In genomic region chr19:10764340-10764894, GRCh38 we compare ENCODE assay signal across 11 cellular contexts. TPM values are rescaled to one million over a fixed set of nuclear protein-coding genes. Genes with fewer than 3 reads are reported as not detected.
DNase-seq lines count a peak whose midpoint lies in the region; ATAC-seq lines count a peak whose summit lies in the region.
"Had no signal": no experiment of that assay in that cellular context is flagged by ENCODE, and none has a peak within 500 bp of the region (broad histone marks: within the 10 kb centered on the region; RNA-seq: fewer than 3 reads in every experiment).

No MANE protein-coding gene starts in this region.

- H3K27me3 Mint-ChIP-seq in activated T-cell treated with anti-CD3 and anti-CD28 coated beads, Interleukin-2, amount 50 U/mL, for 24 hours = no peaks in the 10 kb centered on the region
- no peaks in the 10 kb centered on the region for H3K27me3 Mint-ChIP-seq in T-cell

- peaks cover 71% of the 10 kb centered on the region for H3K36me3 Mint-ChIP-seq in activated T-cell treated with anti-CD3 and anti-CD28 coated beads, Interleukin-2, amount 50 U/mL, for 24 hours (ENCODE audit: low read depth)
- H3K36me3 Mint-ChIP-seq in T-cell = peaks cover 15% of the 10 kb centered on the region
- H3K36me3 Mint-ChIP-seq in stimulated activated effector memory CD8-positive, alpha-beta T cell treated with anti-CD3 and anti-CD28 coated beads, Interleukin-12 subunit alpha, Interleukin-12 subunit beta, amount 100 ng/mL, for 72 hours = peaks cover 58% of the 10 kb centered on the region

- POLR2A ChIA-PET in T-cell (lab: Charles Lee) = interaction anchor here (0.5 to 0.8 kb wide), 2 partner anchors 13 to 18 kb away, joined by 4 read pairs; no protein-coding TSS in a partner anchor

- CTCF ChIA-PET in T-cell (lab: Charles Lee) = no interaction called here

- peaks cover 65% of the 10 kb centered on the region for H3K4me1 Mint-ChIP-seq in activated T-cell treated with anti-CD3 and anti-CD28 coated beads, Interleukin-2, amount 50 U/mL, for 24 hours (ENCODE audit: low read depth)
- H3K4me1 Mint-ChIP-seq in T-cell = peaks cover 67 to 84% (median 72%) of the 10 kb centered on the region in 3 donors
- H3K4me1 Mint-ChIP-seq in stimulated activated effector memory CD8-positive, alpha-beta T cell treated with anti-CD3 and anti-CD28 coated beads, Interleukin-12 subunit alpha, Interleukin-12 subunit beta, amount 100 ng/mL, for 72 hours = peaks cover 73% of the 10 kb centered on the region

- H3K9me3 Mint-ChIP-seq in activated T-cell treated with anti-CD3 and anti-CD28 coated beads, Interleukin-2, amount 50 U/mL, for 24 hours = no peaks in the 10 kb centered on the region
- H3K9me3 Mint-ChIP-seq in T-cell = no peaks in the 10 kb centered on the region
- no peaks in the 10 kb centered on the region for H3K9me3 Mint-ChIP-seq in stimulated activated effector memory CD8-positive, alpha-beta T cell treated with anti-CD3 and anti-CD28 coated beads, Interleukin-12 subunit alpha, Interleukin-12 subunit beta, amount 100 ng/mL, for 72 hours

- DNase-seq in activated T-cell treated with anti-CD3 and anti-CD28 coated beads, Interleukin-2, amount 50 U/mL, for 24 hours = no peak
- no peak for DNase-seq in activated T-cell treated with anti-CD3 and anti-CD28 coated beads, Interleukin-2, amount 50 U/mL, for 1 hour
- DNase-seq in T-cell (no peak), kidney glomerular epithelial cell (lab: John Stamatoyannopoulos, UW) (peak; percentile 96), GM19238 (ENCODE audit: insufficient read length, low spot score) (no peak)
- no peak for DNase-seq in stimulated activated effector memory CD8-positive, alpha-beta T cell treated with anti-CD3 and anti-CD28 coated beads, Interleukin-12 subunit alpha, Interleukin-12 subunit beta, amount 100 ng/mL, for 72 hours (ENCODE audit: low spot score in 2 of 2)
- DNase-seq in stimulated activated CD4-positive, alpha-beta T cell treated with anti-CD3 and anti-CD28 coated beads, Interleukin-2, amount 100 ng/mL, for 48 hours = no peak
- DNase-seq: activated CD4-positive, alpha-beta T cell treated with anti-CD3 and anti-CD28 coated beads for 48 hours; HCEC 1CT; MG63 had no signal

- H3K27ac Mint-ChIP-seq in activated T-cell treated with anti-CD3 and anti-CD28 coated beads, Interleukin-2, amount 50 U/mL, for 24 hours = peak overlapping the region; percentile 77
- peak overlapping the region; percentile 95 for H3K27ac Mint-ChIP-seq in T-cell
- peak overlapping the region; percentile 95 for H3K27ac Mint-ChIP-seq in stimulated activated effector memory CD8-positive, alpha-beta T cell treated with anti-CD3 and anti-CD28 coated beads, Interleukin-12 subunit alpha, Interleukin-12 subunit beta, amount 100 ng/mL, for 72 hours

- H3K4me3 Mint-ChIP-seq in activated T-cell treated with anti-CD3 and anti-CD28 coated beads, Interleukin-2, amount 50 U/mL, for 24 hours = no peak overlapping the region
- H3K4me3 Mint-ChIP-seq in T-cell = peak overlapping the region in 1 of 3 donors; percentile 69
- H3K4me3 Mint-ChIP-seq in stimulated activated effector memory CD8-positive, alpha-beta T cell treated with anti-CD3 and anti-CD28 coated beads, Interleukin-12 subunit alpha, Interleukin-12 subunit beta, amount 100 ng/mL, for 72 hours = no peak overlapping the region

- ATAC-seq in T-cell (replicated peaks in 1 of 4) = no peak
- no peak for ATAC-seq in stimulated activated effector memory CD8-positive, alpha-beta T cell treated with anti-CD3 and anti-CD28 coated beads, Interleukin-12 subunit alpha, Interleukin-12 subunit beta, amount 100 ng/mL, for 72 hours
- no peak for ATAC-seq in GM19351 (IDR thresholded peaks at IDR 0.05; ENCODE audit: unreplicated experiment)

RNA-seq across cellular contexts. Expression of gene DNM2, which starts 46.5 kb away (rescaled TPM):
- total RNA-seq in T-cell = 100 to 1,000 TPM; 272 to 329 (median 297) TPM
